ENCODE assay signal across 8 cellular contexts in genomic region chr6:157019733-157020132, GRCh38.
DNase-seq lines count a peak whose midpoint lies in the region; ATAC-seq, FAIRE-seq and TF ChIP-seq lines count a peak whose summit lies in the region.

No MANE protein-coding gene starts in this region.

- no peaks in the 10 kb centered on the region for H4K20me1 ChIP-seq in GM12878 (ENCODE audit: control insufficient read depth, insufficient read depth)

- intact Hi-C loops in GM12878 (cut with micrococcal nuclease; ENCODE audit: unreplicated experiment), result loop anchor here (2.0 to 10.0 kb wide), 4 partner anchors 92 to 325 kb away; no protein-coding TSS in a partner anchor
- intact Hi-C loops in natural killer cell (cut with micrococcal nuclease), result loop anchor here (2.0 to 10.0 kb wide), 7 partner anchors 38 to 455 kb away; no protein-coding TSS in a partner anchor

- no peaks in the 10 kb centered on the region for H3K27me3 ChIP-seq in GM12878 (replicated peaks in 1 of 2; ENCODE audit: control insufficient read depth in 2 of 2, insufficient read depth in 2 of 2, low read length in 1 of 2)

- peak overlapping the region; percentile 95 for H3K4me3 Mint-ChIP-seq in natural killer cell

- H3K27ac Mint-ChIP-seq in natural killer cell, result peak overlapping the region; percentile 96

- in situ Hi-C loops in GM12878 (cut with MboI), result no loop called here

- TF ChIP-seq POLR2A in GM12878 (IDR thresholded peaks at IDR 0.05; ENCODE audit: low read depth, low read length), result no peak

- no TSS peak for BruUV-seq in GM12878 (replicated peaks; lab: Mats Ljungman, UMichigan)

- no peaks in the 10 kb centered on the region for H3K9me3 Mint-ChIP-seq in natural killer cell

- H3K4me3 ChIP-seq in GM12878, result peak overlapping the region; percentile 54

- no peak for TF ChIP-seq EP300 in GM12878 (IDR thresholded peaks at IDR 0.05; ENCODE audit: borderline replicate concordance in 1 of 2, control insufficient read depth in 1 of 2, low read depth in 2 of 2, low read length in 2 of 2)

- no peak for FAIRE-seq in GM12878 (lab: Jason Lieb, UNC)

- H3K9ac ChIP-seq in GM12878 (ENCODE audit: control insufficient read depth, insufficient read depth, low read length), result peak overlapping the region; percentile 5; the same call in 1 of the 2 replicates

- DNase-seq in Daoy (ENCODE audit: low read depth), result peak; percentile 46
- peak; percentile 63 for DNase-seq in M059J (ENCODE audit: low read depth)
- DNase-seq in GM12878 (ENCODE audit: low read depth, low spot score), result no peak
- DNase-seq in natural killer cell, result no peak
- no peak for DNase-seq in mucosa of gallbladder (ENCODE audit: low spot score)
- no peak for DNase-seq in HuH-7.5 (ENCODE audit: low spot score)
- no peak for DNase-seq in activated CD4-positive, CD25-positive, alpha-beta regulatory T cell treated with anti-CD3 and anti-CD28 coated beads, Interleukin-2, amount 50 U/mL, for 72 hours
- no peak for DNase-seq in HEK293T (ENCODE audit: extremely low spot score)

- POLR2A ChIA-PET in GM12878 (lab: Charles Lee) (interaction anchor here (0.6 to 2.0 kb wide), 4 partner anchors 10 to 68 kb away, joined by 3 to 5 read pairs (median 4); no protein-coding TSS in a partner anchor), HEK293T (lab: Yijun Ruan, JAX) (interaction anchor here (0.7 to 2.9 kb wide), 3 partner anchors 11 to 239 kb away, joined by 3 to 8 read pairs (median 3); no protein-coding TSS in a partner anchor)

- peaks cover 46 to 55% of the 10 kb centered on the region in 2 donors for H3K4me1 Mint-ChIP-seq in natural killer cell

- H3K27me3 Mint-ChIP-seq in natural killer cell (ENCODE audit: low read depth in 2 of 2), result no peaks in the 10 kb centered on the region

- H3K36me3 ChIP-seq in GM12878 (ENCODE audit: control insufficient read depth in 2 of 2, insufficient read depth in 2 of 2, low read length in 1 of 2), result no peaks in the 10 kb centered on the region

- H3K79me2 ChIP-seq in GM12878 (ENCODE audit: control insufficient read depth, insufficient read depth, low read length), result peaks cover 95% of the 10 kb centered on the region

- H3K4me1 ChIP-seq in GM12878 (ENCODE audit: control insufficient read depth, insufficient read depth, low read length), result peaks cover 38% of the 10 kb centered on the region

- TF ChIP-seq RAD21 in GM12878 (IDR thresholded peaks at IDR 0.05; ENCODE audit: insufficient read depth, low read depth, low read length), result peak; percentile 47

- RAD21 ChIA-PET in GM12878 (lab: Charles Lee; ENCODE audit: unreplicated experiment), result interaction anchor here (0.8 to 4.2 kb wide), 22 partner anchors 19 to 383 kb away, joined by 3 to 14 read pairs (median 4); no protein-coding TSS in a partner anchor

- peak; percentile 5 to 32 (median 12); a peak in 2 of 6 replicates for TF ChIP-seq CTCF in GM12878 (IDR thresholded peaks at IDR 0.05 in 2 of 3, conservative IDR thresholded peaks at IDR 0.05 in 1 of 3; ENCODE audit: control insufficient read depth in 2 of 3, extremely low read depth in 1 of 3, insufficient read depth in 1 of 3, low read depth in 3 of 3, low read length in 3 of 3)
- no peak for TF ChIP-seq CTCF in natural killer cell (IDR thresholded peaks at IDR 0.05)

- CTCF ChIA-PET in GM12878 (lab: Yijun Ruan, JAX) (interaction anchor here (0.6 to 2.4 kb wide), 15 partner anchors 10 to 1351 kb away, joined by 3 to 8 read pairs (median 4); no protein-coding TSS in a partner anchor), HEK293T (lab: Yijun Ruan, JAX) (no interaction called here)

- SMC1A ChIA-PET in GM12878 (lab: Charles Lee; ENCODE audit: uncharacterized antibody, unreplicated experiment), result interaction anchor here (0.6 to 2.5 kb wide), 28 partner anchors 9 to 455 kb away, joined by 3 to 13 read pairs (median 4); no protein-coding TSS in a partner anchor

- peak overlapping the region; percentile 62; the same call in 1 of the 2 replicates for H3K27ac ChIP-seq in GM12878 (ENCODE audit: control insufficient read depth, insufficient read depth)

- H3K36me3 Mint-ChIP-seq in natural killer cell, result no peaks in the 10 kb centered on the region

- H3K9me3 ChIP-seq in GM12878 (replicated peaks; ENCODE audit: control insufficient read depth, insufficient read depth, low read length), result no peaks in the 10 kb centered on the region; the same call in 2 of the 3 replicates

- no peak for ATAC-seq in GM12878
- no peak for ATAC-seq in natural killer cell

- no peak overlapping the region for H2AFZ ChIP-seq in GM12878 (ENCODE audit: control insufficient read depth, low read depth, low read length)

- peak overlapping the region; percentile 38 for H3K4me2 ChIP-seq in GM12878 (ENCODE audit: control insufficient read depth, insufficient read depth)

- 28% methylated on average over 7 of the region's 7 CpGs for WGBS in GM12878 (ENCODE audit: insufficient coverage, insufficient replicate concordance, low lambda C conversion rate, missing lambda C conversion rate)

TF ChIP-seq in GM12878, 131 proteins besides CTCF, POLR2A, EP300 and RAD21 (continues in another document):
- TF ChIP-seq IKZF1 (conservative IDR thresholded peaks at IDR 0.05), result peak; percentile 11; the same call in 1 of the 2 replicates
- TF ChIP-seq SP1 (IDR thresholded peaks at IDR 0.05; ENCODE audit: low read depth, low read length), result no peak
- TF ChIP-seq ZBTB33 (IDR thresholded peaks at IDR 0.05), result peak; percentile 70; the same call in 1 of the 2 replicates
- TF ChIP-seq DPF2 (IDR thresholded peaks at IDR 0.05), result 0 out of 2 replicates have a peak, but pooled peaks have one; percentile 2
- 0 out of 2 replicates have a peak, but pooled peaks have one; percentile 4 for TF ChIP-seq BACH1 (IDR thresholded peaks at IDR 0.05; ENCODE audit: borderline replicate concordance)
- no peak for TF ChIP-seq USF2 (IDR thresholded peaks at IDR 0.05; ENCODE audit: borderline replicate concordance, low read depth, low read length)

TF ChIP-seq in HEK293T, 16 proteins besides CTCF, POLR2A, EP300 and RAD21:
- TF ChIP-seq NFRKB (IDR thresholded peaks at IDR 0.05) (no peak), SUZ12 (IDR thresholded peaks at IDR 0.05) (no peak), BHLHE40 (IDR thresholded peaks at IDR 0.05; ENCODE audit: borderline replicate concordance) (no peak), FOXM1 (IDR thresholded peaks at IDR 0.05; ENCODE audit: borderline replicate concordance) (no peak), PKNOX1 (IDR thresholded peaks at IDR 0.05) (no peak)

Comparison
In these comparisons a context has a peak if more than half of its experiments do, and no peak if none do; other contexts are left out.
1. DNase-seq: peak in Daoy (single experiment) and M059J (single experiment); none in GM12878 (single experiment), natural killer cell (single experiment), mucosa of gallbladder (single experiment), HuH-7.5 (single experiment), activated CD4-positive, CD25-positive, alpha-beta regulatory T cell treated with anti-CD3 and anti-CD28 coated beads, Interleukin-2, amount 50 U/mL, for 72 hours (single experiment) and HEK293T (single experiment).